ENCODE assay signal across 17 cellular contexts in the genomic region with DNA sequence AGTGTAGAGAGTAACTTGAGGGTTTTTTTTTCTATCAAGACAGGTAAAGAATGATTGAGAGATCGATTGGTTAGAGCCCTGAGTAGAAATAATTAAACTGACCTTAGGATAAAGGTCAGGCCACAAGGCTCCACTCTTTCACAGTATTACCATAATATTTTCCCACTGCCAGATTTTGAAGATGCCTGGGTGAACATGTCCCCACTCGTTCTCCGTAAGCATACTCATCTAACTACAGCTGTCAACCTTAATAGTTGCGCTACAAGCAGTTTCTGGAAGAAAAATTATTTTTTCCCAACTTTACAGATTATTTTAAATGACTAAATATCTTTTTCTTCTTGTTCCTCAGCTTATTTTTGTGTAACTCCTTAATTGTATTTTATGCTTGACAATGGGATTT.
DNase-seq lines count a peak whose midpoint lies in the region; TF ChIP-seq lines count a peak whose summit lies in the region.
"Had no signal": no experiment of that assay in that cellular context is flagged by ENCODE, and none has a peak within 500 bp of the region (broad histone marks: within the 10 kb centered on the region; RNA-seq: fewer than 3 reads in every experiment).

No MANE protein-coding gene starts in this region.

- H3K4me1 ChIP-seq in tibial artery, result no peaks in the 10 kb centered on the region
- H3K4me1 ChIP-seq: A549; BLaER1 treated with 17β-estradiol and CSF1 and Interleukin-3, amounts not matched to agents 10 nM and 100 nM; Caco-2 had no signal

- no peak for TF ChIP-seq CTCF in epithelial cell of esophagus (IDR thresholded peaks at IDR 0.05; ENCODE audit: insufficient read depth, low read depth, low read length, missing control alignments)
- TF ChIP-seq CTCF in tibial artery (IDR thresholded peaks at IDR 0.05), result no peak

- H3K9me3 ChIP-seq in tibial artery, result peaks cover 7 to 19% (median 8%) of the 10 kb centered on the region in 3 donors

- H3K27ac ChIP-seq in tibial artery, result no peak overlapping the region
- H3K27ac ChIP-seq: 22Rv1; A549; BLaER1 treated with 17β-estradiol and CSF1 and Interleukin-3, amounts not matched to agents 10 nM and 100 nM; C4-2B had no signal

- H3K27me3 ChIP-seq in tibial artery, result no peaks in the 10 kb centered on the region
- H3K27me3 ChIP-seq: BLaER1 treated with 17β-estradiol and CSF1 and Interleukin-3, amounts not matched to agents 10 nM and 100 nM had no signal

- intact Hi-C loops in tibial artery (cut with DNase I; ENCODE audit: low total_unique reads), result no loop called here

- H3K4me3 ChIP-seq in epithelial cell of esophagus (ENCODE audit: low read length), result no peak overlapping the region
- no peak overlapping the region for H3K4me3 ChIP-seq in tibial artery
- H3K4me3 ChIP-seq: A549; BLaER1 treated with 17β-estradiol and CSF1 and Interleukin-3, amounts not matched to agents 10 nM and 100 nM had no signal

- peaks cover 15 to 33% (median 24%) of the 10 kb centered on the region in 3 donors for H3K36me3 ChIP-seq in tibial artery

- DNase-seq in DMS 273 (lab: John Stamatoyannopoulos, UW; ENCODE audit: unreplicated experiment) (peak; percentile 7), DMS 273 treated with DMSO at 0.1 percent for 48 hours (lab: John Stamatoyannopoulos, UW) (no peak), NCI-H2171 treated with DMSO at 0.1 percent for 48 hours (lab: John Stamatoyannopoulos, UW) (peak; percentile 46), NCI-H2171 (lab: John Stamatoyannopoulos, UW) (no peak), epithelial cell of esophagus (ENCODE audit: low read depth) (peak; percentile 4), tibial artery (no peak)
- DNase-seq: AML-193; Caco-2; Calu3; CD4-positive, alpha-beta T cell; CD8-positive, alpha-beta T cell; DMS79 treated with DMSO at 0.1 percent for 48 hours; GF-D8 had no signal

Comparison
In these comparisons a context has a peak if more than half of its experiments do, and no peak if none do; other contexts are left out.
1. DNase-seq: peak in DMS 273 (single experiment), NCI-H2171 treated with DMSO at 0.1 percent for 48 hours (single experiment) and epithelial cell of esophagus (single experiment); none in DMS 273 treated with DMSO at 0.1 percent for 48 hours (single experiment), NCI-H2171 (single experiment) and tibial artery (0 of 2).